Comparison of ENCODE assay signal across 1 cellular context in genomic region chr5:6448622-6449464, GRCh38.
TF ChIP-seq lines count a peak whose summit lies in the region.

TSS of gene UBE2QL1 (plus strand) at chr5:6448859. CDS start at chr5:6448894, 35 bp downstream.

TF ChIP-seq in IMR-90, 13 proteins besides CTCF, POLR2A, EP300 and RAD21 (continued from another document):
- TF ChIP-seq RCOR1 (IDR thresholded peaks at IDR 0.05; ENCODE audit: insufficient replicate concordance, low read length) (no peak), USF2 (IDR thresholded peaks at IDR 0.05; ENCODE audit: low read depth, low read length) (no peak), MXI1 (IDR thresholded peaks at IDR 0.05; ENCODE audit: borderline replicate concordance, low read depth, low read length) (no peak), BHLHE40 (IDR thresholded peaks at IDR 0.05; ENCODE audit: low read depth, low read length) (no peak), FOS (IDR thresholded peaks at IDR 0.05; ENCODE audit: low read depth, low read length) (no peak), MAFK (IDR thresholded peaks at IDR 0.05; ENCODE audit: low read depth, low read length) (no peak), NFE2L2 (IDR thresholded peaks at IDR 0.05; ENCODE audit: low read depth, low read length) (no peak), ELK1 (IDR thresholded peaks at IDR 0.05; ENCODE audit: borderline replicate concordance, low read depth, low read length) (no peak), CHD1 (IDR thresholded peaks at IDR 0.05; ENCODE audit: low read depth, low read length) (no peak), RFX5 (IDR thresholded peaks at IDR 0.05; ENCODE audit: low read depth, low read length) (no peak)
